1 cellular context compared by ENCODE assay signal in genomic region chr13:24591697-24592096, GRCh38.
TF ChIP-seq lines count a peak whose summit lies in the region.

No MANE protein-coding gene starts in this region.

TF ChIP-seq in K562, 482 proteins besides CTCF, POLR2A, EP300 and RAD21:
- TF ChIP-seq SPI1 (IDR thresholded peaks at IDR 0.05; ENCODE audit: borderline replicate concordance, low read depth, low read length) = 0 out of 2 replicates have a peak, but pooled peaks have one; percentile 16
